ENCODE assay signal across 28 cellular contexts in the genomic region with DNA sequence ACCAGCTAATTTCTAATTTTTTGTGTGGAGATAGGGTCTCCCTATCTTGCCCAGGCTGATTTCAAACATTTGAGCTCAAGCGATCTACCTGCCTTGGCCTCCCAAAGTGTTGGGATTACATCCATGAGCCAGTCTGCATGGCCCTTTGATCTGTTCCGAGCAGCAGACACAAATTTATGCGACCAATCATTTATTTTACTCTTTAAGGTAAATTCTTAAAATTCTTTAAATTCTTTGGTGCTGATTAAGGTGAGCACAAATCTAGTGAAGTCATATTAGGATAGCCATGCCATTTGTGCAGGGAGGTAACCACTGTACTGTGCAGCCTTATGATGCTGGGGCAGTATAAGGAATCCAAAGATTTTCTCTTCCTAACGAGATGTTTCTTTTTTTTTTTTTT.
"Had no signal": no experiment of that assay in that cellular context is flagged by ENCODE, and none has a peak within 500 bp of the region (broad histone marks: within the 10 kb centered on the region; RNA-seq: fewer than 3 reads in every experiment).

No MANE protein-coding gene starts in this region.

- H3K27me3 ChIP-seq: cardiac muscle cell, colonic mucosa, dorsolateral prefrontal cortex, gastrocnemius medialis, hepatocyte, ovary, testis, transverse colon, uterus had no signal

- H2AFZ ChIP-seq: hepatocyte had no signal

- DNase-seq: activated B cell treated with CpG ODN at 0.5 μM for 24 hours; activated CD8-positive, alpha-beta memory T cell treated with anti-CD3 and anti-CD28 coated beads, Interleukin-2, amount 10 ng/mL, durations not matched to agents 7 days and 5 days; activated CD8-positive, alpha-beta T cell treated with anti-CD3 and anti-CD28 coated beads, Interleukin-2, amount 10 ng/mL, durations not matched to agents 7 days and 5 days; activated T-cell treated with anti-CD3 and anti-CD28 coated beads, Interleukin-2, amount 50 U/mL, for 48 hours; anterior cingulate cortex; cerebellar nuclear complex; colonic mucosa; dorsolateral prefrontal cortex; effector memory CD4-positive, alpha-beta T cell; erythroblast; gastrocnemius medialis; left colon; mammary epithelial cell; naive thymus-derived CD4-positive, alpha-beta T cell; ovary; retina; stimulated activated CD4-positive, alpha-beta T cell treated with anti-CD3 and anti-CD28 coated beads, Interleukin-12 subunit alpha, Interleukin-12 subunit beta, amount 100 ng/mL, for 4 hours; stimulated activated CD4-positive, alpha-beta T cell treated with anti-CD3 and anti-CD28 coated beads, Interleukin-4, amount 100 ng/mL, for 1 hour; stimulated activated naive CD8-positive, alpha-beta T cell treated with anti-CD3 and anti-CD28 coated beads, Interleukin-15, Interleukin-2, amounts not matched to agents 100 U/mL and 50 U/mL, for 24 hours; T-helper 17 cell; testis; transverse colon; uterus had no signal

- H3K4me3 ChIP-seq: cardiac muscle cell, colonic mucosa, dorsolateral prefrontal cortex, gastrocnemius medialis, hepatocyte, ovary, skin epidermis, testis, transverse colon, uterus had no signal

- H3K36me3 ChIP-seq: cardiac muscle cell, colonic mucosa, gastrocnemius medialis, ovary, transverse colon, uterus had no signal

- H3K4me1 ChIP-seq: colonic mucosa, uterus had no signal

- H3K9me3 ChIP-seq: colonic mucosa, gastrocnemius medialis, ovary, testis, transverse colon, uterus had no signal

- H3K4me2 ChIP-seq: hepatocyte had no signal

- ATAC-seq: activated CD8-positive, alpha-beta memory T cell treated with anti-CD3 and anti-CD28 coated beads, Interleukin-2, amount 10 ng/mL, durations not matched to agents 7 days and 5 days; activated CD8-positive, alpha-beta T cell treated with anti-CD3 and anti-CD28 coated beads, Interleukin-2, amount 10 ng/mL, durations not matched to agents 7 days and 5 days; activated naive CD4-positive, alpha-beta T cell treated with anti-CD3 and anti-CD28 coated beads, Interleukin-2, amount 50 U/mL, for 72 hours; gastrocnemius medialis; left colon; naive thymus-derived CD4-positive, alpha-beta T cell; sciatic nerve; stimulated activated naive CD8-positive, alpha-beta T cell treated with anti-CD3 and anti-CD28 coated beads, Interleukin-15, Interleukin-2, amounts not matched to agents 100 U/mL and 50 U/mL, for 24 hours; T-helper 17 cell had no signal

- H3K27ac ChIP-seq: cardiac muscle cell, colonic mucosa, dorsolateral prefrontal cortex, gastrocnemius medialis, hepatocyte, ovary, skin epidermis, testis, transverse colon, uterus had no signal
